ENCODE assay signal across 13 cellular contexts in genomic region chr1:9798236-9799130, GRCh38. TPM values are rescaled to one million over a fixed set of nuclear protein-coding genes. Genes with fewer than 3 reads are reported as not detected.
A peak's percentile ranks its signal among the peaks of the same experiment; 100 is the strongest.
DNase-seq lines count a peak whose midpoint lies in the region; ATAC-seq and TF ChIP-seq lines count a peak whose summit lies in the region.
"Had no signal": no experiment of that assay in that cellular context is flagged by ENCODE, and none has a peak within 500 bp of the region (broad histone marks: within the 10 kb centered on the region; RNA-seq: fewer than 3 reads in every experiment).

No MANE protein-coding gene starts in this region.

- TF ChIP-seq CTCF in transverse colon (IDR thresholded peaks at IDR 0.05), result no peak

- no peaks in the 10 kb centered on the region for H3K27me3 Mint-ChIP-seq in activated T-cell treated with anti-CD3 and anti-CD28 coated beads, Interleukin-2, amount 50 U/mL, for 4 hours (ENCODE audit: low read depth)

- H3K36me3 Mint-ChIP-seq in activated T-cell treated with anti-CD3 and anti-CD28 coated beads, Interleukin-2, amount 50 U/mL, for 4 hours (ENCODE audit: insufficient read depth), result peaks cover 4% of the 10 kb centered on the region

- TF ChIP-seq EP300 in transverse colon (IDR thresholded peaks at IDR 0.05; ENCODE audit: low read depth), result no peak

- H3K4me1 Mint-ChIP-seq in activated T-cell treated with anti-CD3 and anti-CD28 coated beads, Interleukin-2, amount 50 U/mL, for 4 hours (ENCODE audit: low read depth), result peaks cover 73% of the 10 kb centered on the region

- no peaks in the 10 kb centered on the region for H3K9me3 ChIP-seq in adipocyte (ENCODE audit: control insufficient read depth, low read length)
- H3K9me3 ChIP-seq in transverse colon, result no peaks in the 10 kb centered on the region

- H3K27ac ChIP-seq in transverse colon, result peak overlapping the region; percentile 8 to 56 (median 16)

- no peaks in the 10 kb centered on the region for H3K27me3 ChIP-seq in adipocyte (replicated peaks; ENCODE audit: control insufficient read depth, insufficient read depth, low read length)
- H3K27me3 ChIP-seq in transverse colon, result no peaks in the 10 kb centered on the region

- peak overlapping the region; percentile 55 for H3K9ac ChIP-seq in adipocyte (ENCODE audit: low read length)

- H3K4me3 Mint-ChIP-seq in activated T-cell treated with anti-CD3 and anti-CD28 coated beads, Interleukin-2, amount 50 U/mL, for 4 hours, result peak overlapping the region; percentile 54

- TF ChIP-seq POLR2A in transverse colon (IDR thresholded peaks at IDR 0.05), result no peak

- peak in 1 of 2 donors; percentile 33 for ATAC-seq in activated T-cell treated with anti-CD3 and anti-CD28 coated beads, Interleukin-2, amount 50 U/mL, for 4 hours
- peak; percentile 74 for ATAC-seq in left ventricle myocardium superior
- no peak for ATAC-seq in HG02610 (IDR thresholded peaks at IDR 0.05; ENCODE audit: unreplicated experiment)
- ATAC-seq in GM21360 (IDR thresholded peaks at IDR 0.05; ENCODE audit: unreplicated experiment), result no peak
- no peak for ATAC-seq in HG03045 (IDR thresholded peaks at IDR 0.05; ENCODE audit: unreplicated experiment)

- intact Hi-C loops in left ventricle myocardium superior (cut with micrococcal nuclease), result no loop called here
- intact Hi-C loops in transverse colon (cut with DNase I; ENCODE audit: low total_unique reads), result no loop called here

- H3K4me1 ChIP-seq in adipocyte (ENCODE audit: control insufficient read depth, insufficient read depth, low read length), result peaks cover 9% of the 10 kb centered on the region
- peaks cover 12 to 55% (median 18%) of the 10 kb centered on the region in 4 donors for H3K4me1 ChIP-seq in transverse colon

- in situ Hi-C loops in transverse colon (cut with MboI; ENCODE audit: low pct_ligation_motif_present in 1 of 4, low pct_unique_long_range_greater_than_20kb in 1 of 4, low sequenced_read_pairs in 3 of 4), result no loop called here

- H3K4me3 ChIP-seq in adipocyte (ENCODE audit: low read length), result peak overlapping the region; percentile 68
- no peak overlapping the region for H3K4me3 ChIP-seq in transverse colon

- no peaks in the 10 kb centered on the region for H3K9me3 Mint-ChIP-seq in activated T-cell treated with anti-CD3 and anti-CD28 coated beads, Interleukin-2, amount 50 U/mL, for 4 hours

- WGBS in transverse colon (ENCODE audit: low coverage in 1 of 2), 2 donors, result 74 to 75% methylated on average over 5 to 11 of the region's 11 CpGs

- DNase-seq in activated T-cell treated with anti-CD3 and anti-CD28 coated beads, Interleukin-2, amount 50 U/mL, for 4 hours, result no peak
- DNase-seq in activated T-cell treated with anti-CD3 and anti-CD28 coated beads, Interleukin-2, amount 50 U/mL, for 48 hours, result no peak
- DNase-seq in adipocyte (ENCODE audit: low read depth) (peak; percentile 95), left ventricle myocardium superior (no peak), transverse colon (no peak)
- DNase-seq: COR-L47, hypothalamus, MM.1S, nucleus accumbens, SW 1271 had no signal

- H3K36me3 ChIP-seq in adipocyte (ENCODE audit: control insufficient read depth, insufficient read depth, low read length, severe bottlenecking) (no peaks in the 10 kb centered on the region), transverse colon (no peaks in the 10 kb centered on the region)

RNA-seq across cellular contexts. Expression of gene CLSTN1, which starts 25.3 kb away (rescaled TPM):
- total RNA-seq in activated T-cell treated with anti-CD3 and anti-CD28 coated beads, Interleukin-2, amount 50 U/mL, for 4 hours, result 10 to 100 TPM; 34.4 to 38.5 (median 34.6) TPM
- total RNA-seq in left ventricle myocardium superior, result 54.9 TPM
- 100 to 1,000 TPM; 118 to 191 (median 143) TPM for total RNA-seq in transverse colon
